11 cellular contexts compared by ENCODE assay signal in genomic region chr12:103742349-103742784, GRCh38.
A peak's percentile ranks its signal among the peaks of the same experiment; 100 is the strongest.
DNase-seq lines count a peak whose midpoint lies in the region; ATAC-seq and TF ChIP-seq lines count a peak whose summit lies in the region.
"Had no signal": no experiment of that assay in that cellular context is flagged by ENCODE, and none has a peak within 500 bp of the region (broad histone marks: within the 10 kb centered on the region; RNA-seq: fewer than 3 reads in every experiment).

No MANE protein-coding gene starts in this region.

- H3K4me3 ChIP-seq in adrenal gland = no peak overlapping the region

- no TSS peak for BruUV-seq in Calu3 (replicated peaks; lab: Mats Ljungman, UMichigan)

- H3K9me3 ChIP-seq in adrenal gland (replicated peaks in 1 of 3) = no peaks in the 10 kb centered on the region

- CTCF ChIA-PET in Calu3 (lab: Charles Lee) = no interaction called here

- H3K9me3 Mint-ChIP-seq in Calu3 (ENCODE audit: low read depth, unreplicated experiment) = no peaks in the 10 kb centered on the region
- H3K9me3 Mint-ChIP-seq: CD4-positive, alpha-beta T cell had no signal

- intact Hi-C loops in Calu3 (cut with micrococcal nuclease; ENCODE audit: unreplicated experiment) = no loop called here
- intact Hi-C loops in adrenal gland (cut with DNase I) = no loop called here

- H3K4me1 Mint-ChIP-seq in Calu3 (ENCODE audit: low read depth, unreplicated experiment) = peaks cover 9% of the 10 kb centered on the region

- H3K36me3 ChIP-seq in adrenal gland (replicated peaks in 1 of 2) = no peaks in the 10 kb centered on the region

- no peaks in the 10 kb centered on the region for H3K4me1 ChIP-seq in adrenal gland (replicated peaks in 1 of 2)
- H3K4me1 ChIP-seq: parathyroid adenoma had no signal

- H3K27me3 ChIP-seq in adrenal gland = no peaks in the 10 kb centered on the region

- H3K27ac ChIP-seq in adrenal gland = no peak overlapping the region
- H3K27ac ChIP-seq: parathyroid adenoma had no signal

- ATAC-seq in GM21717 (IDR thresholded peaks at IDR 0.05; ENCODE audit: unreplicated experiment) (no peak), GM21390 (IDR thresholded peaks at IDR 0.05; ENCODE audit: unreplicated experiment) (no peak)

- no peak for TF ChIP-seq CTCF in Calu3 (IDR thresholded peaks at IDR 0.05; ENCODE audit: unreplicated experiment)
- no peak for TF ChIP-seq CTCF in adrenal gland (IDR thresholded peaks at IDR 0.05)

- H3K27ac Mint-ChIP-seq in Calu3 (ENCODE audit: unreplicated experiment) = peak overlapping the region; percentile 43
- H3K27ac Mint-ChIP-seq: activated naive CD8-positive, alpha-beta T cell; CD4-positive, alpha-beta T cell had no signal

- DNase-seq in Calu3 = peak; percentile 28
- peak; percentile 96 for DNase-seq in NCI-H2029 treated with DMSO at 0.1 percent for 48 hours (lab: John Stamatoyannopoulos, UW)
- DNase-seq in adrenal gland = peak in 6 of 7 donors; percentile 22 to 62 (median 37)
- peak; percentile 39 for DNase-seq in kidney tubule cell (ENCODE audit: low spot score)
- no peak for DNase-seq in amniotic stem cell (lab: John Stamatoyannopoulos, UW)
- no peak for DNase-seq in stimulated activated CD4-positive, alpha-beta T cell treated with anti-CD3 and anti-CD28 coated beads, Interleukin-1b, Interleukin-23, amount 100 ng/mL, for 48 hours
- DNase-seq: CD4-positive, alpha-beta T cell had no signal

- TF ChIP-seq POLR2A in adrenal gland (IDR thresholded peaks at IDR 0.05) = no peak

- WGBS in adrenal gland, 4 donors = 63 to 82% (median 73%) methylated on average over 9 to 14 of the region's 14 CpGs

- H3K27me3 Mint-ChIP-seq in Calu3 (ENCODE audit: unreplicated experiment) = peaks cover 16% of the 10 kb centered on the region
- H3K27me3 Mint-ChIP-seq: activated naive CD8-positive, alpha-beta T cell had no signal

- no peak overlapping the region for H3K4me3 Mint-ChIP-seq in Calu3 (ENCODE audit: low read depth, unreplicated experiment)
- H3K4me3 Mint-ChIP-seq: activated naive CD8-positive, alpha-beta T cell; CD4-positive, alpha-beta T cell had no signal

- peaks cover 6% of the 10 kb centered on the region for H3K36me3 Mint-ChIP-seq in Calu3 (ENCODE audit: insufficient read depth, unreplicated experiment)
- H3K36me3 Mint-ChIP-seq: activated naive CD8-positive, alpha-beta T cell had no signal

Comparison
In these comparisons a context has a peak if more than half of its experiments do, and no peak if none do; other contexts are left out.
1. DNase-seq: peak in Calu3 (single experiment), NCI-H2029 treated with DMSO at 0.1 percent for 48 hours (single experiment), adrenal gland (6 of 7) and kidney tubule cell (single experiment); none in amniotic stem cell (single experiment) and stimulated activated CD4-positive, alpha-beta T cell treated with anti-CD3 and anti-CD28 coated beads, Interleukin-1b, Interleukin-23, amount 100 ng/mL, for 48 hours (single experiment).